Comparison of ENCODE assay signal across 13 cellular contexts in the genomic region with DNA sequence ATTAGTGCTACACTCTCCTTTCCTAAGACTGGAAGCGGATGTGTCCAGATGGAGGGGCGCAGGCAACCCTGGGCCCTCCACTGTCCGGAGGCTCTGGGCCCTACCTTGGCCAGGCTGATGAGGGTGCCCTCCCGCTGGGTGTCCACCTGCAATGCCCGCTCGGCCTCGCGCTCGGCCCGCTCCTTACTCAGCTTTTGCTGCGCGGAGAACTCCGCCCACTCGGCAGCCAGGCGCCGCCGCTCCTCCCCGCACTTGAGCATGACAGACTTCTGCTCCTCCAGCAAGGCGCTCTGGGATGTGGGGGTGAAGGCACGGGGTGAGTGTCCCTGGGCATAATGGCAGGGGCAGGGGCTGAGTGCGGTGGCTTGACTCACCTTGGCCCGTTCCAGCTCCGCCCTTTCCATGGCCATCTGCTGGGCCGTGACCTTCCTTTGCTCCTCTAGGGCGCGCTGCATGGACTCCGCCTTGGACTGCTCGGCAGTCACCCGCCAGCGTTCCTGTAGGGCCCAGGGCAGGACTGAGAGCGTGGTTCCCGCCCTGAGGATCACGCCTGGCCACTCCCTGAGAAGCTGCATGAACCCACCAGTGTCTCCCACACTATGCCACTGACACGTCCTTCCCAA.
"Had no signal": no experiment of that assay in that cellular context is flagged by ENCODE, and none has a peak within 500 bp of the region (broad histone marks: within the 10 kb centered on the region; RNA-seq: fewer than 3 reads in every experiment).

No MANE protein-coding gene starts in this region.

- H3K27me3 ChIP-seq: ascending aorta, gastroesophageal sphincter, upper lobe of left lung had no signal

- ATAC-seq: activated CD4-positive, alpha-beta T cell treated with anti-CD3 and anti-CD28 coated beads for 36 hours; activated CD8-positive, alpha-beta T cell treated with anti-CD3 and anti-CD28 coated beads for 36 hours; activated T-cell treated with anti-CD3 and anti-CD28 coated beads, Interleukin-2, amount 50 U/mL, for 72 hours; gastroesophageal sphincter; T-cell had no signal

- H3K9me3 ChIP-seq: ascending aorta, gastroesophageal sphincter, upper lobe of left lung had no signal

- H3K27ac ChIP-seq: ascending aorta, gastroesophageal sphincter, upper lobe of left lung had no signal

- DNase-seq: activated CD4-positive, alpha-beta T cell treated with anti-CD3 and anti-CD28 coated beads for 36 hours; activated CD8-positive, alpha-beta memory T cell treated with anti-CD3 and anti-CD28 coated beads, Interleukin-2, amount 50 U/mL, for 4 hours; activated CD8-positive, alpha-beta T cell treated with anti-CD3 and anti-CD28 coated beads for 36 hours; activated gamma-delta T cell treated with Interleukin-2 at 50 U/mL for 16 hours; activated T-cell treated with anti-CD3 and anti-CD28 coated beads, Interleukin-2, amount 50 U/mL, for 72 hours; effector CD4-positive, alpha-beta T cell; hypothalamus; stimulated activated CD4-positive, alpha-beta T cell treated with anti-CD3 and anti-CD28 coated beads, Interleukin-2, amount 100 ng/mL, for 48 hours; T-cell; T1000; upper lobe of left lung had no signal

- H3K4me1 ChIP-seq: ascending aorta, gastroesophageal sphincter had no signal

- H3K4me3 ChIP-seq: ascending aorta, gastroesophageal sphincter, upper lobe of left lung had no signal
